ENCODE assay signal across 8 cellular contexts in genomic region chr1:17119744-17120482, GRCh38. TPM values are rescaled to one million over a fixed set of nuclear protein-coding genes. Genes with fewer than 3 reads are reported as not detected.
DNase-seq lines count a peak whose midpoint lies in the region; ATAC-seq and TF ChIP-seq lines count a peak whose summit lies in the region.

No MANE protein-coding gene starts in this region.

- CTCF ChIA-PET in CD4-positive, alpha-beta T cell (lab: Charles Lee): no interaction called here

- no peak overlapping the region for H3K23ac ChIP-seq in neuronal stem cell (ENCODE audit: low read depth, low read length, poor library complexity)

- H3K27ac Mint-ChIP-seq in CD4-positive, alpha-beta T cell: no peak overlapping the region

- POLR2A ChIA-PET in CD4-positive, alpha-beta T cell (lab: Charles Lee): no interaction called here

- no peak for TF ChIP-seq CTCF in CD4-positive, alpha-beta T cell (IDR thresholded peaks at IDR 0.05)

- no peaks in the 10 kb centered on the region for H3K36me3 Mint-ChIP-seq in CD4-positive, alpha-beta T cell (ENCODE audit: low read depth)

- peaks cover 67% of the 10 kb centered on the region for H3K27me3 Mint-ChIP-seq in CD4-positive, alpha-beta T cell

- H3K27me3 ChIP-seq in HUES48 (ENCODE audit: control insufficient read depth, insufficient read depth, low read length) (peaks cover 42% of the 10 kb centered on the region), neuronal stem cell (ENCODE audit: control insufficient read depth in 3 of 3, insufficient read depth in 3 of 3, low read depth in 1 of 3, low read length in 3 of 3) (peaks cover 3 to 80% (median 31%) of the 10 kb centered on the region in 3 experiments)
- H3K27me3 ChIP-seq in CD4-positive, alpha-beta T cell (ENCODE audit: control insufficient read depth, insufficient read depth, low read length): peaks cover 37% of the 10 kb centered on the region

- H3K4me3 ChIP-seq in HUES48 (ENCODE audit: low read depth, low read length): peak overlapping the region; percentile 78
- peak overlapping the region in 1 of 2 donors; percentile 73 for H3K4me3 ChIP-seq in neuronal stem cell (ENCODE audit: low read length in 2 of 2)

- peak overlapping the region; percentile 56 for H3K4me2 ChIP-seq in neuronal stem cell (ENCODE audit: insufficient read depth, low read length, poor library complexity, severe bottlenecking)

- H3K9me3 ChIP-seq in ES-I3 (ENCODE audit: control insufficient read depth, insufficient read depth, low read length): no peaks in the 10 kb centered on the region
- no peaks in the 10 kb centered on the region for H3K9me3 ChIP-seq in HUES48 (ENCODE audit: control insufficient read depth, insufficient read depth, low read length)
- no peaks in the 10 kb centered on the region for H3K9me3 ChIP-seq in neuronal stem cell (replicated peaks in 1 of 2; ENCODE audit: control insufficient read depth in 2 of 2, insufficient read depth in 1 of 2, low read depth in 1 of 2, low read length in 2 of 2)
- no peaks in the 10 kb centered on the region for H3K9me3 ChIP-seq in CD4-positive, alpha-beta T cell (ENCODE audit: control insufficient read depth, low read length)

- H2BK5ac ChIP-seq in neuronal stem cell (ENCODE audit: low read length): no peak overlapping the region

- no peaks in the 10 kb centered on the region for H3K9me3 Mint-ChIP-seq in CD4-positive, alpha-beta T cell

- peak overlapping the region; percentile 8 for H2BK15ac ChIP-seq in neuronal stem cell (ENCODE audit: low read length)

- no peak for ATAC-seq in esophagus mucosa
- ATAC-seq in CD4-positive, alpha-beta T cell (ENCODE audit: poor library complexity): no peak

- H2BK120ac ChIP-seq in neuronal stem cell (ENCODE audit: low read depth, low read length): no peak overlapping the region

- peak overlapping the region; percentile 11 for H3K14ac ChIP-seq in neuronal stem cell (ENCODE audit: low read length)

- H3K4me1 ChIP-seq in ES-I3 (ENCODE audit: insufficient read depth, low read length) (peaks cover 15% of the 10 kb centered on the region), HUES48 (ENCODE audit: control insufficient read depth, insufficient read depth, low read length) (peaks cover 19% of the 10 kb centered on the region; the same call in 1 of the 2 replicates), neuronal stem cell (ENCODE audit: control insufficient read depth in 2 of 2, insufficient read depth in 1 of 2, low read depth in 1 of 2, low read length in 2 of 2) (peaks cover 0 to 10% of the 10 kb centered on the region in 2 donors)

- no peak overlapping the region for H3K27ac ChIP-seq in HUES48 (ENCODE audit: low read depth, low read length)
- H3K27ac ChIP-seq in cingulate gyrus (ENCODE audit: low read depth, low read length): peak overlapping the region; percentile 39
- H3K27ac ChIP-seq in neuronal stem cell (replicated peaks; ENCODE audit: low read length): no peak overlapping the region
- H3K27ac ChIP-seq in CD4-positive, alpha-beta T cell (ENCODE audit: low read depth, low read length): no peak overlapping the region

- intact Hi-C loops in CD4-positive, alpha-beta T cell (cut with DNase I, micrococcal nuclease): loop anchor here in 1 of 2 experiments (10.0 kb wide), 1 partner anchor 215 kb away; no protein-coding TSS in a partner anchor

- no CpG with 5 or more reads among the region's 20 CpGs for WGBS in neuronal stem cell (ENCODE audit: extremely low coverage in 2 of 2, insufficient read length in 2 of 2, insufficient replicate concordance in 1 of 2), 2 donors

- peak overlapping the region; percentile 65 for H2AK5ac ChIP-seq in neuronal stem cell (ENCODE audit: low read depth, low read length)

- no peaks in the 10 kb centered on the region for H3K79me1 ChIP-seq in neuronal stem cell (ENCODE audit: low read depth, low read length)

- peak overlapping the region; percentile 20 for H4K8ac ChIP-seq in neuronal stem cell (ENCODE audit: low read depth, low read length)

- no peak overlapping the region for H2BK12ac ChIP-seq in neuronal stem cell (ENCODE audit: low read length)

- peak overlapping the region; percentile 85 for H2AFZ ChIP-seq in neuronal stem cell (ENCODE audit: low read length)

- H3K4ac ChIP-seq in neuronal stem cell (ENCODE audit: low read length): no peak overlapping the region

- no peak overlapping the region for H4K91ac ChIP-seq in neuronal stem cell (ENCODE audit: low read depth, low read length, poor library complexity)

- peak overlapping the region; percentile 36 for H3K18ac ChIP-seq in neuronal stem cell (ENCODE audit: low read length)

- H3K36me3 ChIP-seq in ES-I3 (ENCODE audit: insufficient read depth, low read length) (no peaks in the 10 kb centered on the region), HUES48 (ENCODE audit: control insufficient read depth, insufficient read depth, low read length) (no peaks in the 10 kb centered on the region), neuronal stem cell (replicated peaks in 1 of 2; ENCODE audit: control insufficient read depth in 2 of 2, insufficient read depth in 2 of 2, low read length in 2 of 2) (no peaks in the 10 kb centered on the region)

- H3K4me1 Mint-ChIP-seq in CD4-positive, alpha-beta T cell (ENCODE audit: low read depth): peaks cover 11% of the 10 kb centered on the region

- no peak overlapping the region for H3K4me3 Mint-ChIP-seq in CD4-positive, alpha-beta T cell

- DNase-seq in neuronal stem cell (ENCODE audit: low spot score): no peak
- DNase-seq in cortex of kidney (lab: John Stamatoyannopoulos, UW): no peak
- DNase-seq in CD4-positive, alpha-beta T cell: no peak
- no peak for DNase-seq in COLO829 (ENCODE audit: low spot score)

- H3K9ac ChIP-seq in ES-I3 (ENCODE audit: low read depth, low read length) (peak overlapping the region; percentile 73), HUES48 (ENCODE audit: low read depth, low read length) (no peak overlapping the region), neuronal stem cell (ENCODE audit: low read depth, low read length, poor library complexity) (no peak overlapping the region)

RNA-seq across cellular contexts. Expression of gene PADI2, which starts 0.7 kb away (rescaled TPM):
- 0.43 TPM for polyA plus RNA-seq in neuronal stem cell (2013, experiment 1 of 2)
- polyA plus RNA-seq in neuronal stem cell (2013, experiment 2 of 2): 0.64 TPM
- total RNA-seq in esophagus mucosa: 0.92 TPM
- total RNA-seq in CD4-positive, alpha-beta T cell: under 1 TPM; 0.25 to 0.30 TPM
